ENCODE assay signal across 23 cellular contexts in genomic region chr5:173464813-173465212, GRCh38.
"Had no signal": no experiment of that assay in that cellular context is flagged by ENCODE, and none has a peak within 500 bp of the region (broad histone marks: within the 10 kb centered on the region; RNA-seq: fewer than 3 reads in every experiment).

No MANE protein-coding gene starts in this region.

- H3K4me3 ChIP-seq: coronary artery, dorsolateral prefrontal cortex, esophagus muscularis mucosa, gastroesophageal sphincter, heart left ventricle, hepatocyte, left lung, lower lobe of right lung, mucosa of descending colon had no signal

- H3K4me3 Mint-ChIP-seq: immature natural killer cell; mesothelial cell of epicardium; naive B cell; naive thymus-derived CD8-positive, alpha-beta T cell had no signal

- H3K27ac Mint-ChIP-seq: immature natural killer cell, mesothelial cell of epicardium, naive B cell had no signal

- H3K27me3 ChIP-seq: dorsolateral prefrontal cortex, esophagus muscularis mucosa, foreskin keratinocyte, gastroesophageal sphincter, heart left ventricle, hepatocyte, left lung had no signal

- ATAC-seq: foreskin keratinocyte; gastroesophageal sphincter; heart left ventricle; left lung; left ventricle myocardium superior; lower lobe of right lung; mucosa of descending colon; naive thymus-derived CD8-positive, alpha-beta T cell had no signal

- H3K4me1 Mint-ChIP-seq: immature natural killer cell, mesothelial cell of epicardium, naive B cell had no signal

- DNase-seq: dermis blood vessel endothelial cell; dorsolateral prefrontal cortex; effector CD4-positive, alpha-beta T cell; effector memory CD4-positive, alpha-beta T cell; foreskin keratinocyte; heart left ventricle; hypothalamus; immature natural killer cell; islet precursor cell; kidney; kidney glomerular epithelial cell; left lung; left ventricle myocardium superior; lower lobe of right lung; mesenchymal stem cell; mucosa of descending colon; naive B cell; naive thymus-derived CD8-positive, alpha-beta T cell had no signal

- H3K36me3 ChIP-seq: esophagus muscularis mucosa, gastroesophageal sphincter, heart left ventricle, left lung, lower lobe of right lung had no signal

- H3K36me3 Mint-ChIP-seq: immature natural killer cell; mesothelial cell of epicardium; naive B cell; naive thymus-derived CD8-positive, alpha-beta T cell had no signal

- H3K9me3 ChIP-seq: gastroesophageal sphincter, lower lobe of right lung had no signal

- H3K9me3 Mint-ChIP-seq: immature natural killer cell had no signal

- H3K4me1 ChIP-seq: foreskin keratinocyte, left lung, lower lobe of right lung had no signal
